8 cellular contexts compared by ENCODE assay signal in genomic region chrX:152958047-152958446, GRCh38. TPM values are rescaled to one million over a fixed set of nuclear protein-coding genes. Genes with fewer than 3 reads are reported as not detected.
A peak's percentile ranks its signal among the peaks of the same experiment; 100 is the strongest.
DNase-seq lines count a peak whose midpoint lies in the region; TF ChIP-seq lines count a peak whose summit lies in the region.

No MANE protein-coding gene starts in this region.

- H3K27ac ChIP-seq in hepatocyte = peak overlapping the region; percentile 80
- H3K27ac ChIP-seq in tibial nerve = peak overlapping the region in 3 of 4 donors; percentile 75 to 81 (median 75)
- no peak overlapping the region for H3K27ac ChIP-seq in WERI-Rb-1

- no peaks in the 10 kb centered on the region for H4K20me1 ChIP-seq in hepatocyte (ENCODE audit: insufficient read depth, poor library complexity, severe bottlenecking)

- in situ Hi-C loops in SK-MEL-5 (cut with HindIII; ENCODE audit: low pct_unique_long_range_greater_than_20kb, low sequenced_read_pairs) = no loop called here

- TF ChIP-seq POLR2A in tibial nerve (IDR thresholded peaks at IDR 0.05) = no peak

- CTCF ChIA-PET in activated naive CD4-positive, alpha-beta T cell treated with anti-CD3 and anti-CD28 coated beads, Interleukin-2, amount 10 ng/mL, durations not matched to agents 7 days and 5 days (lab: Charles Lee) = interaction anchor here (0.6 to 3.2 kb wide), 2 partner anchors 10 to 549 kb away, joined by 3 to 14 read pairs; no protein-coding TSS in a partner anchor

- TF ChIP-seq CTCF in hepatocyte (IDR thresholded peaks at IDR 0.05; ENCODE audit: poor library complexity) (no peak), tibial nerve (IDR thresholded peaks at IDR 0.05) (no peak), WERI-Rb-1 (IDR thresholded peaks at IDR 0.05; ENCODE audit: low read depth, low read length) (no peak)

- peak overlapping the region; percentile 57 for H2AFZ ChIP-seq in hepatocyte

- no peaks in the 10 kb centered on the region for H3K27me3 Mint-ChIP-seq in activated naive CD4-positive, alpha-beta T cell treated with anti-CD3 and anti-CD28 coated beads, Interleukin-2, amount 10 ng/mL, durations not matched to agents 7 days and 5 days

- H3K27me3 ChIP-seq in hepatocyte (no peaks in the 10 kb centered on the region), tibial nerve (no peaks in the 10 kb centered on the region), WERI-Rb-1 (ENCODE audit: insufficient read depth, low read depth, severe bottlenecking) (peaks cover 55% of the 10 kb centered on the region)

- H3K9me3 Mint-ChIP-seq in activated naive CD4-positive, alpha-beta T cell treated with anti-CD3 and anti-CD28 coated beads, Interleukin-2, amount 10 ng/mL, durations not matched to agents 7 days and 5 days = no peaks in the 10 kb centered on the region

- no peak for DNase-seq in activated naive CD4-positive, alpha-beta T cell treated with anti-CD3 and anti-CD28 coated beads, Interleukin-2, amount 10 ng/mL, durations not matched to agents 7 days and 5 days
- no peak for DNase-seq in activated naive CD4-positive, alpha-beta T cell treated with Interleukin-2 at 50 U/mL for 16 hours
- peak; percentile 3 for DNase-seq in SK-MEL-5 (ENCODE audit: low read depth, low spot score)
- no peak for DNase-seq in hepatocyte (ENCODE audit: low spot score)
- no peak for DNase-seq in tibial nerve (ENCODE audit: low spot score in 2 of 2)
- DNase-seq in WERI-Rb-1 = no peak
- no peak for DNase-seq in NCI-H510A treated with DMSO at 0.1 percent for 48 hours (lab: John Stamatoyannopoulos, UW)
- no peak for DNase-seq in HUDEP-2 (lab: John Stamatoyannopoulos, UW; ENCODE audit: unreplicated experiment in 76 of 76)

- peaks cover 16% of the 10 kb centered on the region for H3K4me1 Mint-ChIP-seq in activated naive CD4-positive, alpha-beta T cell treated with anti-CD3 and anti-CD28 coated beads, Interleukin-2, amount 10 ng/mL, durations not matched to agents 7 days and 5 days

- H3K27ac Mint-ChIP-seq in activated naive CD4-positive, alpha-beta T cell treated with anti-CD3 and anti-CD28 coated beads, Interleukin-2, amount 10 ng/mL, durations not matched to agents 7 days and 5 days = peak overlapping the region; percentile 95

- no peak for TF ChIP-seq EP300 in tibial nerve (IDR thresholded peaks at IDR 0.05)

- no peaks in the 10 kb centered on the region for H3K79me2 ChIP-seq in hepatocyte

- no peak overlapping the region for H3K4me3 ChIP-seq in hepatocyte
- H3K4me3 ChIP-seq in tibial nerve = peak overlapping the region in 1 of 4 donors; percentile 19
- H3K4me3 ChIP-seq in WERI-Rb-1 (ENCODE audit: low read depth, low read length) = no peak overlapping the region

- H3K36me3 ChIP-seq in hepatocyte (replicated peaks; ENCODE audit: insufficient read depth, low read depth) (no peaks in the 10 kb centered on the region), tibial nerve (peaks cover 0 to 12% (median 0%) of the 10 kb centered on the region in 3 donors), WERI-Rb-1 (no peaks in the 10 kb centered on the region)

- peak overlapping the region; percentile 27 for H3K4me3 Mint-ChIP-seq in activated naive CD4-positive, alpha-beta T cell treated with anti-CD3 and anti-CD28 coated beads, Interleukin-2, amount 10 ng/mL, durations not matched to agents 7 days and 5 days

- H3K9me3 ChIP-seq in hepatocyte (ENCODE audit: low read depth) (no peaks in the 10 kb centered on the region), tibial nerve (no peaks in the 10 kb centered on the region), WERI-Rb-1 (ENCODE audit: severe bottlenecking) (peaks cover 4% of the 10 kb centered on the region)

- WGBS in hepatocyte (ENCODE audit: low lambda C conversion rate, missing lambda C conversion rate) = 89% methylated on average over 5 of the region's 5 CpGs
- 81 to 91% methylated on average over 5 of the region's 5 CpGs for WGBS in tibial nerve, 2 donors

- no peaks in the 10 kb centered on the region for H3K36me3 Mint-ChIP-seq in activated naive CD4-positive, alpha-beta T cell treated with anti-CD3 and anti-CD28 coated beads, Interleukin-2, amount 10 ng/mL, durations not matched to agents 7 days and 5 days

- H3K4me1 ChIP-seq in hepatocyte (ENCODE audit: insufficient read depth) (no peaks in the 10 kb centered on the region), tibial nerve (peaks cover 0 to 10% (median 0%) of the 10 kb centered on the region in 4 donors)

- H3K4me2 ChIP-seq in hepatocyte = peak overlapping the region; percentile 69

- no peaks in the 10 kb centered on the region for H3K9me2 ChIP-seq in hepatocyte (replicated peaks; ENCODE audit: insufficient read depth)

RNA-seq across cellular contexts. Expression of gene PNMA5, which starts 35.9 kb away (rescaled TPM):
- not detected in 2 replicates for total RNA-seq in SK-MEL-5 (2014; rRNA removed; shearing (Covaris generic))
- polyA plus RNA-seq in SK-MEL-5 (2015; cell fraction: cytosol; rRNA removed) = not detected in 2 replicates
- not detected in 2 replicates for polyA plus RNA-seq in SK-MEL-5 (2015; cell fraction: nucleus; rRNA removed)
- total RNA-seq in hepatocyte = 0.07 and 0.08 TPM in 2 replicates
- polyA plus RNA-seq in hepatocyte = not detected in 2 replicates
- total RNA-seq in tibial nerve = not detected
